18 cellular contexts compared by ENCODE assay signal in genomic region chr3:193729601-193730000, GRCh38.
"Had no signal": no experiment of that assay in that cellular context is flagged by ENCODE, and none has a peak within 500 bp of the region (broad histone marks: within the 10 kb centered on the region; RNA-seq: fewer than 3 reads in every experiment).

No MANE protein-coding gene starts in this region.

- H3K27ac ChIP-seq: RWPE1 had no signal

- H3K4me2 ChIP-seq: SK-N-SH had no signal

- ATAC-seq: Panc1, PC-3 had no signal

- DNase-seq: IMR-90, Karpas-422, KG1, MM.1S, NCI-H1436, NCI-H1694, NCI-H187 treated with DMSO at 0.1 percent for 48 hours, NCI-H2029 treated with DMSO at 0.1 percent for 48 hours, NCI-H2171 treated with DMSO at 0.1 percent for 48 hours, NCI-H345, NCI-H446 treated with DMSO at 0.1 percent for 48 hours, NCI-H510A treated with DMSO at 0.1 percent for 48 hours, NCI-H526, NCI-H82, PC-3, SK-N-SH had no signal

- H3K9me3 ChIP-seq: SK-N-SH had no signal

- H3K9ac ChIP-seq: SK-N-SH had no signal
